1 cellular context compared by ENCODE assay signal in genomic region chr1:1229770-1230169, GRCh38.
TF ChIP-seq lines count a peak whose summit lies in the region.

No MANE protein-coding gene starts in this region.

TF ChIP-seq in K562, 482 proteins besides CTCF, POLR2A, EP300 and RAD21:
- TF ChIP-seq NR1H2 (CRISPR knock-in tag; IDR thresholded peaks at IDR 0.05) (no peak), RBFOX2 (IDR thresholded peaks at IDR 0.05; ENCODE audit: low read depth, low read length) (peak; percentile 66), MCM3 (IDR thresholded peaks at IDR 0.05) (no peak), RERE (CRISPR knock-in tag; IDR thresholded peaks at IDR 0.05; ENCODE audit: borderline replicate concordance) (no peak), NR3C1 (CRISPR knock-in tag; IDR thresholded peaks at IDR 0.05) (no peak), ZNF347 (CRISPR knock-in tag; IDR thresholded peaks at IDR 0.05; ENCODE audit: low read depth) (no peak), ADNP (tag; IDR thresholded peaks at IDR 0.05) (no peak), ATF4 (CRISPR knock-in tag; IDR thresholded peaks at IDR 0.05) (no peak), EGR1 (conservative IDR thresholded peaks at IDR 0.05) (no peak), ZFP91 (CRISPR knock-in tag; IDR thresholded peaks at IDR 0.05) (no peak), CSDE1 (IDR thresholded peaks at IDR 0.05) (no peak), POU5F1 (IDR thresholded peaks at IDR 0.05; ENCODE audit: borderline replicate concordance, low read depth, low read length, partially characterized antibody) (no peak), ARNT (IDR thresholded peaks at IDR 0.05) (no peak), ZNF121 (CRISPR knock-in tag; conservative IDR thresholded peaks at IDR 0.05) (no peak), STAT6 (CRISPR knock-in tag; IDR thresholded peaks at IDR 0.05) (no peak), POLR2G (IDR thresholded peaks at IDR 0.05; ENCODE audit: low read depth, low read length) (peak; percentile 51; the same call in 1 of the 2 replicates), FOXA3 (CRISPR knock-in tag; conservative IDR thresholded peaks at IDR 0.05 in 1 of 2, IDR thresholded peaks at IDR 0.05 in 1 of 2) (0 out of 4 replicates have a peak, but pooled peaks of 1 of the 2 experiments have one; percentile 26), ZNF280B (CRISPR knock-in tag; IDR thresholded peaks at IDR 0.05) (no peak), PCBP2 (IDR thresholded peaks at IDR 0.05; ENCODE audit: low read depth, low read length, poor library complexity, severe bottlenecking) (no peak), HINFP (tag; conservative IDR thresholded peaks at IDR 0.05; ENCODE audit: low read depth) (no peak), CHD4 (IDR thresholded peaks at IDR 0.05; ENCODE audit: insufficient read depth, insufficient replicate concordance, low read depth, low read length, poor library complexity, severe bottlenecking) (no peak), E2F8 (IDR thresholded peaks at IDR 0.05; ENCODE audit: low read depth, partially characterized antibody) (no peak), ZNF592 (IDR thresholded peaks at IDR 0.05) (no peak), NFXL1 (CRISPR knock-in tag; IDR thresholded peaks at IDR 0.05) (no peak), ETV1 (tag; conservative IDR thresholded peaks at IDR 0.05; ENCODE audit: low read depth) (no peak), ZNF143 (CRISPR knock-in tag; IDR thresholded peaks at IDR 0.05) (peak; percentile 14; the same call in 1 of the 2 replicates), ZNF165 (CRISPR knock-in tag; IDR thresholded peaks at IDR 0.05; ENCODE audit: borderline replicate concordance) (no peak), TEAD2 (tag; IDR thresholded peaks at IDR 0.05) (no peak), MAX (CRISPR knock-in tag; IDR thresholded peaks at IDR 0.05) (peak; percentile 52; the same call in 1 of the 2 replicates), ARID3B (CRISPR knock-in tag; IDR thresholded peaks at IDR 0.05; ENCODE audit: borderline replicate concordance) (no peak), SIN3A (IDR thresholded peaks at IDR 0.05; ENCODE audit: borderline replicate concordance in 2 of 2, control insufficient read depth in 1 of 2, low read depth in 2 of 2, low read length in 2 of 2) (no peak), ELF1 (tag; IDR thresholded peaks at IDR 0.05) (no peak)
TF ChIP-seq in K562: peak in this region for 5.
